17 cellular contexts compared by ENCODE assay signal in genomic region chr1:22900451-22900850, GRCh38.
"Had no signal": no experiment of that assay in that cellular context is flagged by ENCODE, and none has a peak within 500 bp of the region (broad histone marks: within the 10 kb centered on the region; RNA-seq: fewer than 3 reads in every experiment).

No MANE protein-coding gene starts in this region.

- DNase-seq: Karpas-422, KG1, MM.1S, NCI-H1092 treated with DMSO at 0.1 percent for 48 hours, NCI-H1436, NCI-H187, NCI-H2029, NCI-H2081 treated with DMSO at 0.1 percent for 48 hours, NCI-H2171, NCI-H226, NCI-H446, NCI-H510A, NCI-H524 treated with DMSO at 0.1 percent for 48 hours, NCI-H69, NCI-H774, RPMI8226, SHP77 had no signal
